ENCODE assay signal across 24 cellular contexts in the genomic region with DNA sequence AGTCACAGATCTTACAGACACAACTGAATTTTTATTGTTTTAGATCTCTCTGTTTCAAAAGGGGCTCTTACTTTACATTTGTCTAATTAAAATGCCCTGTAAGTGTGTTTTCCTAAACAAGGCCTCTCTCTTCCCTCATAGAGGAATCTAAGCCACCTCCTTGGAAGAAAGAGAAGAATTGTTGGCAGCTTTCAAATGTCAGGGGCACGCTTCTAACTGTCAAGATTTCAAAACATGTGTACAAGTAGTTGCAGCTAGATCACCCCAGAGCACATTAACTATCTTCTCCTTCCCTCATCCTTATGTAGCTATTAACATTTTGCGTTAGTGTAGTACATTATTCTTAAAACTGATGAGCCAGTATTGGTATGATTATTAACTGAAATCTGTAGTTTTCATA.
DNase-seq lines count a peak whose midpoint lies in the region; ATAC-seq, FAIRE-seq and TF ChIP-seq lines count a peak whose summit lies in the region.
"Had no signal": no experiment of that assay in that cellular context is flagged by ENCODE, and none has a peak within 500 bp of the region (broad histone marks: within the 10 kb centered on the region; RNA-seq: fewer than 3 reads in every experiment).

No MANE protein-coding gene starts in this region.

- H3K27ac ChIP-seq in A549, result peak overlapping the region; percentile 95 to 99
- peak overlapping the region; percentile 99 for H3K27ac ChIP-seq in GM23248
- H3K27ac ChIP-seq in fibroblast of lung (ENCODE audit: insufficient read depth, low read length), result peak overlapping the region; percentile 98
- H3K27ac ChIP-seq: BLaER1, HL-60, Peyer's patch, SK-N-MC had no signal

- POLR2A ChIA-PET in A549 (lab: Yijun Ruan, JAX), result interaction anchor here (0.6 kb wide), 1 partner anchor 70 kb away, joined by 3 read pairs; no protein-coding TSS in a partner anchor

- DNase-seq in A549 (ENCODE audit: low read depth in 1 of 2, low spot score in 1 of 2) (no peak), GM23248 (no peak), adipocyte (ENCODE audit: low read depth) (peak; percentile 35), fibroblast of lung (ENCODE audit: low read depth in 2 of 2) (peak in 1 of 2 donors; percentile 40), AML-193 (lab: John Stamatoyannopoulos, UW) (no peak), AG08396 (ENCODE audit: low spot score) (no peak), left lobe of liver (ENCODE audit: low spot score) (no peak)
- DNase-seq: CD4-positive, CD25-positive, alpha-beta regulatory T cell; COR-L47; NCI-H1092; NCI-H1417 treated with DMSO at 0.1 percent for 48 hours; NCI-H1694 treated with DMSO at 0.1 percent for 48 hours; NCI-H2081; NCI-H2227 treated with DMSO at 0.1 percent for 48 hours; NCI-H69; Peyer's patch; SHP77 treated with DMSO at 0.1 percent for 48 hours had no signal

- H3K4me3 ChIP-seq in A549 (no peak overlapping the region), GM23248 (no peak overlapping the region), adipocyte (ENCODE audit: low read length) (no peak overlapping the region), fibroblast of lung (replicated peaks in 1 of 4; ENCODE audit: control extremely low read depth in 1 of 4, insufficient read depth in 1 of 4, low read depth in 3 of 4, low read length in 4 of 4) (no peak overlapping the region)
- H3K4me3 ChIP-seq: BLaER1, GM12878, Peyer's patch, SK-N-MC had no signal

- H2AFZ ChIP-seq in GM23248 (peak overlapping the region; percentile 77; the same call in 1 of the 2 replicates), fibroblast of lung (ENCODE audit: low read length) (no peak overlapping the region)

- no peak for ATAC-seq in A549
- no peak for ATAC-seq in HG03460 (IDR thresholded peaks at IDR 0.05; ENCODE audit: unreplicated experiment)
- no peak for ATAC-seq in left lobe of liver
- ATAC-seq: GM12878, HCT116 had no signal

- in situ Hi-C loops in GM23248 (cut with MboI), result loop anchor here (25.0 kb wide), 1 partner anchor 1118 kb away; the partner anchor contains the start of gene CPEB2

- no peak for FAIRE-seq in A549 (lab: Jason Lieb, UNC)
- FAIRE-seq: G401.6, GM12878 had no signal

- H3K9me2 ChIP-seq in GM23248 (ENCODE audit: insufficient read depth), result no peaks in the 10 kb centered on the region

- TF ChIP-seq POLR2A in A549 (IDR thresholded peaks at IDR 0.05; ENCODE audit: low read length), result no peak

- H3K9me3 ChIP-seq in A549 (peaks cover 52% of the 10 kb centered on the region), GM23248 (ENCODE audit: low read depth) (no peaks in the 10 kb centered on the region), adipocyte (ENCODE audit: control insufficient read depth, low read length) (no peaks in the 10 kb centered on the region), fibroblast of lung (ENCODE audit: control insufficient read depth, insufficient read depth, low read depth, low read length) (no peaks in the 10 kb centered on the region)
- H3K9me3 ChIP-seq: BLaER1, Peyer's patch had no signal

- TF ChIP-seq EP300 in A549 (IDR thresholded peaks at IDR 0.05), result no peak

- H4K20me1 ChIP-seq in GM23248 (ENCODE audit: insufficient read depth) (no peaks in the 10 kb centered on the region), fibroblast of lung (ENCODE audit: control insufficient read depth, extremely low read depth, insufficient read depth, low read length) (no peaks in the 10 kb centered on the region)
- H4K20me1 ChIP-seq: BLaER1 had no signal

- no peak overlapping the region for H3K9ac ChIP-seq in GM23248
- no peak overlapping the region for H3K9ac ChIP-seq in adipocyte (ENCODE audit: low read length)
- H3K9ac ChIP-seq in fibroblast of lung (ENCODE audit: insufficient read depth, low read length), result no peak overlapping the region
- H3K9ac ChIP-seq: BLaER1 had no signal

- no peaks in the 10 kb centered on the region for H3K36me3 ChIP-seq in GM23248 (ENCODE audit: low read depth)
- H3K36me3 ChIP-seq in adipocyte (ENCODE audit: control insufficient read depth, insufficient read depth, low read length, severe bottlenecking), result no peaks in the 10 kb centered on the region
- no peaks in the 10 kb centered on the region for H3K36me3 ChIP-seq in fibroblast of lung (ENCODE audit: control insufficient read depth, insufficient read depth, low read length)
- H3K36me3 ChIP-seq: BLaER1, Peyer's patch had no signal

- H3K27me3 ChIP-seq in GM23248 (replicated peaks; ENCODE audit: insufficient read depth), result no peaks in the 10 kb centered on the region
- no peaks in the 10 kb centered on the region for H3K27me3 ChIP-seq in adipocyte (replicated peaks; ENCODE audit: control insufficient read depth, insufficient read depth, low read length)
- H3K27me3 ChIP-seq in fibroblast of lung (ENCODE audit: control insufficient read depth, insufficient read depth, low read length), result no peaks in the 10 kb centered on the region
- H3K27me3 ChIP-seq: BLaER1, Peyer's patch had no signal

- TF ChIP-seq CTCF in A549 (IDR thresholded peaks at IDR 0.05), result no peak
- no peak for TF ChIP-seq CTCF in fibroblast of lung (conservative IDR thresholded peaks at IDR 0.05 in 1 of 2, IDR thresholded peaks at IDR 0.05 in 1 of 2; ENCODE audit: low read depth in 1 of 2, low read length in 2 of 2)

- H3K79me2 ChIP-seq in GM23248 (ENCODE audit: insufficient read depth) (no peaks in the 10 kb centered on the region), fibroblast of lung (ENCODE audit: control insufficient read depth, insufficient read depth, low read length) (no peaks in the 10 kb centered on the region)

- CTCF ChIA-PET in A549 (lab: Yijun Ruan, JAX), result no interaction called here

- H3K4me1 ChIP-seq in A549 (peaks cover 33% of the 10 kb centered on the region), GM23248 (ENCODE audit: insufficient read depth) (peaks cover 26% of the 10 kb centered on the region), adipocyte (ENCODE audit: control insufficient read depth, insufficient read depth, low read length) (peaks cover 36% of the 10 kb centered on the region), fibroblast of lung (ENCODE audit: control insufficient read depth, extremely low read depth, insufficient read depth, low read length) (peaks cover 24% of the 10 kb centered on the region)
- H3K4me1 ChIP-seq: BLaER1, Peyer's patch had no signal

- TF ChIP-seq RAD21 in A549 (conservative IDR thresholded peaks at IDR 0.05 in 1 of 2, IDR thresholded peaks at IDR 0.05 in 1 of 2), result no peak

- peaks cover 31% of the 10 kb centered on the region for H3F3A ChIP-seq in GM23248 (ENCODE audit: insufficient read depth)

- peak overlapping the region; percentile 78; the same call in 1 of the 3 replicates for H3K4me2 ChIP-seq in A549
- peak overlapping the region; percentile 86 for H3K4me2 ChIP-seq in GM23248 (ENCODE audit: unreplicated experiment)
- no peak overlapping the region for H3K4me2 ChIP-seq in fibroblast of lung (ENCODE audit: extremely low read depth, insufficient read depth, low read length)
- H3K4me2 ChIP-seq: BLaER1 had no signal

- WGBS in A549 (ENCODE audit: missing lambda C conversion rate), result 96% methylated on average over 2 of the region's 2 CpGs
- 78 to 87% methylated on average over 2 of the region's 2 CpGs for WGBS in GM23248 (ENCODE audit: low coverage in 1 of 2, low lambda C conversion rate in 2 of 2, missing lambda C conversion rate in 2 of 2), 2 experiments

TF ChIP-seq in A549, 52 proteins besides CTCF, POLR2A, EP300 and RAD21:
- TF ChIP-seq, protein P1, sequence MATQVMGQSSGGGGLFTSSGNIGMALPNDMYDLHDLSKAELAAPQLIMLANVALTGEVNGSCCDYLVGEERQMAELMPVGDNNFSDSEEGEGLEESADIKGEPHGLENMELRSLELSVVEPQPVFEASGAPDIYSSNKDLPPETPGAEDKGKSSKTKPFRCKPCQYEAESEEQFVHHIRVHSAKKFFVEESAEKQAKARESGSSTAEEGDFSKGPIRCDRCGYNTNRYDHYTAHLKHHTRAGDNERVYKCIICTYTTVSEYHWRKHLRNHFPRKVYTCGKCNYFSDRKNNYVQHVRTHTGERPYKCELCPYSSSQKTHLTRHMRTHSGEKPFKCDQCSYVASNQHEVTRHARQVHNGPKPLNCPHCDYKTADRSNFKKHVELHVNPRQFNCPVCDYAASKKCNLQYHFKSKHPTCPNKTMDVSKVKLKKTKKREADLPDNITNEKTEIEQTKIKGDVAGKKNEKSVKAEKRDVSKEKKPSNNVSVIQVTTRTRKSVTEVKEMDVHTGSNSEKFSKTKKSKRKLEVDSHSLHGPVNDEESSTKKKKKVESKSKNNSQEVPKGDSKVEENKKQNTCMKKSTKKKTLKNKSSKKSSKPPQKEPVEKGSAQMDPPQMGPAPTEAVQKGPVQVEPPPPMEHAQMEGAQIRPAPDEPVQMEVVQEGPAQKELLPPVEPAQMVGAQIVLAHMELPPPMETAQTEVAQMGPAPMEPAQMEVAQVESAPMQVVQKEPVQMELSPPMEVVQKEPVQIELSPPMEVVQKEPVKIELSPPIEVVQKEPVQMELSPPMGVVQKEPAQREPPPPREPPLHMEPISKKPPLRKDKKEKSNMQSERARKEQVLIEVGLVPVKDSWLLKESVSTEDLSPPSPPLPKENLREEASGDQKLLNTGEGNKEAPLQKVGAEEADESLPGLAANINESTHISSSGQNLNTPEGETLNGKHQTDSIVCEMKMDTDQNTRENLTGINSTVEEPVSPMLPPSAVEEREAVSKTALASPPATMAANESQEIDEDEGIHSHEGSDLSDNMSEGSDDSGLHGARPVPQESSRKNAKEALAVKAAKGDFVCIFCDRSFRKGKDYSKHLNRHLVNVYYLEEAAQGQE (IDR thresholded peaks at IDR 0.05), result no peak
- TF ChIP-seq, protein P2, sequence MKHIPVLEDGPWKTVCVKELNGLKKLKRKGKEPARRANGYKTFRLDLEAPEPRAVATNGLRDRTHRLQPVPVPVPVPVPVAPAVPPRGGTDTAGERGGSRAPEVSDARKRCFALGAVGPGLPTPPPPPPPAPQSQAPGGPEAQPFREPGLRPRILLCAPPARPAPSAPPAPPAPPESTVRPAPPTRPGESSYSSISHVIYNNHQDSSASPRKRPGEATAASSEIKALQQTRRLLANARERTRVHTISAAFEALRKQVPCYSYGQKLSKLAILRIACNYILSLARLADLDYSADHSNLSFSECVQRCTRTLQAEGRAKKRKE (CRISPR knock-in tag; IDR thresholded peaks at IDR 0.05; ENCODE audit: low read depth), result no peak
- TF ChIP-seq HOXB5 (CRISPR knock-in tag; IDR thresholded peaks at IDR 0.05), result no peak
- no peak for TF ChIP-seq E2F6 (IDR thresholded peaks at IDR 0.05; ENCODE audit: borderline replicate concordance, low read depth)
- no peak for TF ChIP-seq EHMT2 (IDR thresholded peaks at IDR 0.05; ENCODE audit: low read depth)
- TF ChIP-seq ZNF302 (CRISPR knock-in tag; IDR thresholded peaks at IDR 0.05), result no peak
